8 cellular contexts compared by ENCODE assay signal in genomic region chr16:27204232-27204915, GRCh38. TPM values are rescaled to one million over a fixed set of nuclear protein-coding genes. Genes with fewer than 3 reads are reported as not detected.
DNase-seq lines count a peak whose midpoint lies in the region; ATAC-seq and TF ChIP-seq lines count a peak whose summit lies in the region.

No MANE protein-coding gene starts in this region.

- POLR2A ChIA-PET in BJ (lab: Charles Lee) = interaction anchor here (0.6 to 1.3 kb wide), 3 partner anchors 18 to 990 kb away, joined by 3 to 6 read pairs (median 3); no protein-coding TSS in a partner anchor
- POLR2A ChIA-PET in activated naive CD8-positive, alpha-beta T cell treated with anti-CD3 and anti-CD28 coated beads, Interleukin-2, amount 10 ng/mL, durations not matched to agents 7 days and 5 days (lab: Charles Lee) = interaction anchor here (0.9 to 1.9 kb wide), 17 partner anchors 8 to 258 kb away, joined by 3 to 21 read pairs (median 5); partner anchors contain the start of gene NSMCE1

- H3K36me3 Mint-ChIP-seq in activated naive CD8-positive, alpha-beta T cell treated with anti-CD3 and anti-CD28 coated beads, Interleukin-2, amount 10 ng/mL, durations not matched to agents 7 days and 5 days = peaks cover 1% of the 10 kb centered on the region

- H3K27me3 ChIP-seq in BJ (ENCODE audit: control insufficient read depth, insufficient read depth, low read length) (no peaks in the 10 kb centered on the region), stomach smooth muscle (ENCODE audit: control insufficient read depth in 1 of 2, insufficient read depth in 2 of 2, low read length in 2 of 2) (no peaks in the 10 kb centered on the region)

- TF ChIP-seq CTCF in BJ (IDR thresholded peaks at IDR 0.05; ENCODE audit: insufficient read depth, low read depth, low read length) = no peak

- H3K4me1 ChIP-seq in stomach smooth muscle (ENCODE audit: control insufficient read depth, insufficient read depth, low read length) = peaks cover 12% of the 10 kb centered on the region

- H3K9ac ChIP-seq in stomach smooth muscle (ENCODE audit: low read length in 2 of 2) = peak overlapping the region; percentile 95 to 100

- ATAC-seq in HG03135 (IDR thresholded peaks at IDR 0.05; ENCODE audit: unreplicated experiment) = peak; percentile 14
- no peak for ATAC-seq in activated naive CD8-positive, alpha-beta T cell treated with anti-CD3 and anti-CD28 coated beads, Interleukin-2, amount 10 ng/mL, durations not matched to agents 7 days and 5 days (ENCODE audit: low read depth)
- no peak for ATAC-seq in GM21576 (IDR thresholded peaks at IDR 0.05; ENCODE audit: unreplicated experiment)

- CTCF ChIA-PET in BJ (lab: Yijun Ruan, JAX) = interaction anchor here (1.0 to 3.0 kb wide), 6 partner anchors 18 to 164 kb away, joined by 4 to 13 read pairs (median 6); no protein-coding TSS in a partner anchor

- peaks cover 2% of the 10 kb centered on the region for H3K9me3 Mint-ChIP-seq in activated naive CD8-positive, alpha-beta T cell treated with anti-CD3 and anti-CD28 coated beads, Interleukin-2, amount 10 ng/mL, durations not matched to agents 7 days and 5 days

- H3K36me3 ChIP-seq in BJ (ENCODE audit: control insufficient read depth, insufficient read depth, low read length) = no peaks in the 10 kb centered on the region
- H3K36me3 ChIP-seq in stomach smooth muscle (ENCODE audit: control insufficient read depth in 2 of 2, insufficient read depth in 2 of 2, low read length in 2 of 2) = peaks cover 0 to 2% of the 10 kb centered on the region in 2 donors

- H3K4me3 Mint-ChIP-seq in activated naive CD8-positive, alpha-beta T cell treated with anti-CD3 and anti-CD28 coated beads, Interleukin-2, amount 10 ng/mL, durations not matched to agents 7 days and 5 days = peak overlapping the region; percentile 90

- peak overlapping the region; percentile 96 for H3K27ac ChIP-seq in stomach smooth muscle (ENCODE audit: low read length)

- H3K9me3 ChIP-seq in iPS-18c (ENCODE audit: control insufficient read depth, insufficient read depth, low read length) = peaks cover 2% of the 10 kb centered on the region
- no peaks in the 10 kb centered on the region for H3K9me3 ChIP-seq in stomach smooth muscle (ENCODE audit: control insufficient read depth in 2 of 2, low read length in 2 of 2)

- peak overlapping the region; percentile 66 for H3K4me3 ChIP-seq in BJ (ENCODE audit: low read depth, low read length)
- peak overlapping the region; percentile 86 for H3K4me3 ChIP-seq in iPS-18c (ENCODE audit: insufficient read depth, low read depth, low read length)
- H3K4me3 ChIP-seq in stomach smooth muscle (ENCODE audit: low read length in 2 of 2) = peak overlapping the region; percentile 86 to 99

- H3K4me1 Mint-ChIP-seq in activated naive CD8-positive, alpha-beta T cell treated with anti-CD3 and anti-CD28 coated beads, Interleukin-2, amount 10 ng/mL, durations not matched to agents 7 days and 5 days = peaks cover 29% of the 10 kb centered on the region

- peak overlapping the region; percentile 100 for H3K27ac Mint-ChIP-seq in activated naive CD8-positive, alpha-beta T cell treated with anti-CD3 and anti-CD28 coated beads, Interleukin-2, amount 10 ng/mL, durations not matched to agents 7 days and 5 days

- DNase-seq in BJ (ENCODE audit: low read depth) (no peak), occipital lobe (lab: John Stamatoyannopoulos, UW) (no peak), SW480 (ENCODE audit: low spot score) (no peak)
- no peak for DNase-seq in activated naive CD8-positive, alpha-beta T cell treated with anti-CD3 and anti-CD28 coated beads, Interleukin-2, amount 10 ng/mL, durations not matched to agents 7 days and 5 days

- H3K27me3 Mint-ChIP-seq in activated naive CD8-positive, alpha-beta T cell treated with anti-CD3 and anti-CD28 coated beads, Interleukin-2, amount 10 ng/mL, durations not matched to agents 7 days and 5 days = no peaks in the 10 kb centered on the region

RNA-seq across cellular contexts. Expression of gene KDM8, which starts 1.0 kb away (rescaled TPM):
- polyA plus RNA-seq in BJ (2011; rRNA removed) = 2.0 and 3.7 TPM in 2 replicates
- 1.7 and 3.1 TPM in 2 replicates for polyA minus RNA-seq in BJ (2011; rRNA and poly(A)+ RNA removed)
- total RNA-seq in activated naive CD8-positive, alpha-beta T cell treated with anti-CD3 and anti-CD28 coated beads, Interleukin-2, amount 10 ng/mL, durations not matched to agents 7 days and 5 days = 10 to 100 TPM; 20.1 to 21.8 TPM
- total RNA-seq in occipital lobe = 1.9 TPM
